In the genomic region with DNA sequence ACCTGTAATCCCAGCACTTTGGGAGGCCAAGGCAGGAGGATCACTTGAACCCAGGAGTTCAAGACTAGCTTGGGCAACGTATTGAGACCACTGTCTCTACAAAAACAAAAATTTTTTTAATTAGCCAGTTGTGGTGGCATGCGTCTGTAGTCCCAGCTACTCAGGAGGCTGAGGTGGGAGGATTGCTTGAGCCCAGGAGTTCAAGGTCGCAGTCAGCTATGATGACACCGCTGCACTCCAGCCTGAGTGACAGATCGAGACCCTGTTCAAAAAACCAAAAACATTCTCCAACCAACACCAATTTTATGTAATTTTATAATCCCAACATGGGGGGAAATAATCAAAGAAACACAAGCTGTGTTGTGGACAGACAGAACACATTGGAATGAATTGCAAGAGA, we compare ENCODE assay signal across 35 cellular contexts. TPM values are rescaled to one million over a fixed set of nuclear protein-coding genes. Genes with fewer than 3 reads are reported as not detected.
DNase-seq lines count a peak whose midpoint lies in the region; ATAC-seq, FAIRE-seq and TF ChIP-seq lines count a peak whose summit lies in the region.
"Had no signal": no experiment of that assay in that cellular context is flagged by ENCODE, and none has a peak within 500 bp of the region (broad histone marks: within the 10 kb centered on the region; RNA-seq: fewer than 3 reads in every experiment).

No MANE protein-coding gene starts in this region.

- BruUV-seq in HepG2 (replicated peaks; lab: Mats Ljungman, UMichigan) (no TSS peak), IMR-90 (replicated peaks; lab: Mats Ljungman, UMichigan) (no TSS peak)

- in situ Hi-C loops in HepG2 (cut with HindIII; ENCODE audit: extremely low pct_ligation_motif_present, low pct_unique_long_range_greater_than_20kb) (no loop called here), IMR-90 (cut with MboI; ENCODE audit: low sequenced_read_pairs) (no loop called here)

- H4K20me1 ChIP-seq in HepG2 (ENCODE audit: insufficient read depth, low read length) (no peaks in the 10 kb centered on the region), IMR-90 (ENCODE audit: insufficient read depth, low read length) (no peaks in the 10 kb centered on the region)
- H4K20me1 ChIP-seq: BLaER1; BLaER1 treated with 17β-estradiol and CSF1 and Interleukin-3, amounts not matched to agents 10 nM and 100 nM had no signal

- no peaks in the 10 kb centered on the region for H3K79me2 ChIP-seq in HepG2 (ENCODE audit: insufficient read depth, low read length)

- no peak for DNase-seq in HepG2 (ENCODE audit: low spot score)
- no peak for DNase-seq in right lobe of liver
- DNase-seq in IMR-90, result no peak
- no peak for DNase-seq in mesenchymal stem cell
- DNase-seq in mesenteric fat pad (ENCODE audit: low spot score), result peak; percentile 12
- DNase-seq in NCI-H524 (lab: John Stamatoyannopoulos, UW), result no peak
- no peak for DNase-seq in upper lobe of right lung
- DNase-seq: 8988T; ACHN; AML-193; BE2C; C1 segment of cervical spinal cord; Caco-2; Calu3; CD4-positive, alpha-beta memory T cell; CD4-positive, alpha-beta T cell; CD4-positive, CD25-positive, alpha-beta regulatory T cell; CD8-positive, alpha-beta memory T cell; CD8-positive, alpha-beta T cell; COR-L47; DMS 273 treated with DMSO at 0.1 percent for 48 hours; DMS153; DMS53; DMS79; DMS79 treated with DMSO at 0.1 percent for 48 hours; DND-41; EL had no signal

- no peak for TF ChIP-seq CTCF in HepG2 (CRISPR knock-in tag; IDR thresholded peaks at IDR 0.05)
- no peak for TF ChIP-seq CTCF in right lobe of liver (IDR thresholded peaks at IDR 0.05)
- no peak for TF ChIP-seq CTCF in IMR-90 (conservative IDR thresholded peaks at IDR 0.05; ENCODE audit: low read depth, low read length)
- TF ChIP-seq CTCF in upper lobe of right lung (IDR thresholded peaks at IDR 0.05), result no peak

- H2BK15ac ChIP-seq in IMR-90 (ENCODE audit: low read depth, low read length) (no peak overlapping the region), mesenchymal stem cell (ENCODE audit: low read depth, poor library complexity, severe bottlenecking) (no peak overlapping the region)

- no peak overlapping the region for H3K56ac ChIP-seq in IMR-90 (ENCODE audit: extremely low read depth, insufficient read depth, low read length)

- no peak overlapping the region for H2BK12ac ChIP-seq in mesenchymal stem cell (ENCODE audit: low read length in 2 of 2)

- 10% methylated on average over 5 of the region's 5 CpGs for WGBS in HepG2 (ENCODE audit: low lambda C conversion rate)
- WGBS in right lobe of liver (ENCODE audit: insufficient coverage, low coverage, low lambda C conversion rate, missing lambda C conversion rate), result 38% methylated on average over 2 of the region's 5 CpGs
- WGBS in IMR-90 (ENCODE audit: extremely low coverage in 2 of 2, insufficient read length in 1 of 2), 2 experiments, result no CpG with 5 or more reads among the region's 5 CpGs
- WGBS in mesenchymal stem cell, result 100% methylated on average over 2 of the region's 5 CpGs

- H4K91ac ChIP-seq in IMR-90 (ENCODE audit: insufficient read depth, low read depth, low read length) (no peak overlapping the region), mesenchymal stem cell (ENCODE audit: low read length) (peak overlapping the region; percentile 68)

- H3K27me3 ChIP-seq in HepG2 (ENCODE audit: control insufficient read depth in 1 of 2, insufficient read depth in 2 of 2, low read length in 2 of 2) (peaks cover 0 to 4% of the 10 kb centered on the region in 2 experiments; a peak in 1 of 5 replicates), right lobe of liver (no peaks in the 10 kb centered on the region), IMR-90 (ENCODE audit: control insufficient read depth, insufficient read depth, low read length) (no peaks in the 10 kb centered on the region), mesenchymal stem cell (ENCODE audit: control insufficient read depth in 1 of 2, insufficient read depth in 1 of 2, low read length in 2 of 2) (no peaks in the 10 kb centered on the region), upper lobe of right lung (no peaks in the 10 kb centered on the region)
- H3K27me3 ChIP-seq: BE2C; BLaER1; BLaER1 treated with 17β-estradiol and CSF1 and Interleukin-3, amounts not matched to agents 10 nM and 100 nM had no signal

- TF ChIP-seq EP300 in HepG2 (IDR thresholded peaks at IDR 0.05; ENCODE audit: low read depth in 2 of 2, low read length in 2 of 2) (no peak), HepG2 (CRISPR knock-in tag; IDR thresholded peaks at IDR 0.05; ENCODE audit: borderline replicate concordance) (no peak)

- no peak overlapping the region for H4K5ac ChIP-seq in IMR-90 (ENCODE audit: low read depth, low read length)

- H2AFZ ChIP-seq in HepG2 (ENCODE audit: low read length) (no peak overlapping the region), IMR-90 (replicated peaks; ENCODE audit: low read length, poor library complexity) (no peak overlapping the region), mesenchymal stem cell (ENCODE audit: low read depth, low read length) (no peak overlapping the region)

- no peak overlapping the region for H3K14ac ChIP-seq in IMR-90 (replicated peaks; ENCODE audit: low read depth, low read length)
- H3K14ac ChIP-seq in mesenchymal stem cell (ENCODE audit: low read length in 2 of 2), result no peak overlapping the region

- no peak overlapping the region for H4K8ac ChIP-seq in IMR-90 (ENCODE audit: low read depth in 2 of 2, low read length in 2 of 2)
- peak overlapping the region; percentile 41 for H4K8ac ChIP-seq in mesenchymal stem cell (ENCODE audit: low read length)

- dilution Hi-C loops in IMR-90 (cut with HindIII; ENCODE audit: low sequenced_read_pairs, unreplicated experiment), result no loop called here

- no peak overlapping the region for H3K18ac ChIP-seq in IMR-90 (ENCODE audit: low read depth, low read length)
- H3K18ac ChIP-seq in mesenchymal stem cell (ENCODE audit: low read depth in 1 of 2, low read length in 2 of 2), result no peak overlapping the region

- H2AK5ac ChIP-seq in IMR-90 (ENCODE audit: low read depth, low read length), result no peak overlapping the region
- no peak overlapping the region for H2AK5ac ChIP-seq in mesenchymal stem cell (ENCODE audit: low read length, severe bottlenecking)

- H3K9me3 ChIP-seq in HepG2 (ENCODE audit: low read length) (no peaks in the 10 kb centered on the region), right lobe of liver (no peaks in the 10 kb centered on the region), IMR-90 (ENCODE audit: control insufficient read depth, insufficient read depth, low read length) (no peaks in the 10 kb centered on the region), mesenchymal stem cell (ENCODE audit: control insufficient read depth, low read length) (no peaks in the 10 kb centered on the region), upper lobe of right lung (no peaks in the 10 kb centered on the region)
- H3K9me3 ChIP-seq: A549; BE2C; BLaER1; BLaER1 treated with 17β-estradiol and CSF1 and Interleukin-3, amounts not matched to agents 10 nM and 100 nM; Caco-2 had no signal

- H3K27ac ChIP-seq in HepG2 (ENCODE audit: extremely low read length, insufficient read depth, low read length), result no peak overlapping the region
- H3K27ac ChIP-seq in right lobe of liver, result no peak overlapping the region
- no peak overlapping the region for H3K27ac ChIP-seq in IMR-90 (ENCODE audit: insufficient read depth, low read length)
- no peak overlapping the region for H3K27ac ChIP-seq in mesenchymal stem cell (ENCODE audit: low read length, poor library complexity, severe bottlenecking)
- H3K27ac ChIP-seq in upper lobe of right lung, result no peak overlapping the region
- H3K27ac ChIP-seq: 22Rv1; A549; BLaER1; BLaER1 treated with 17β-estradiol and CSF1 and Interleukin-3, amounts not matched to agents 10 nM and 100 nM; C4-2B had no signal

- no peak overlapping the region for H3K9ac ChIP-seq in HepG2 (ENCODE audit: insufficient read depth, low read depth, low read length)
- H3K9ac ChIP-seq in IMR-90 (ENCODE audit: low read depth, low read length), result no peak overlapping the region
- H3K9ac ChIP-seq in mesenchymal stem cell (ENCODE audit: low read length), result no peak overlapping the region
- H3K9ac ChIP-seq: BLaER1; BLaER1 treated with 17β-estradiol and CSF1 and Interleukin-3, amounts not matched to agents 10 nM and 100 nM had no signal

- H3K36me3 ChIP-seq in HepG2 (replicated peaks in 1 of 2; ENCODE audit: control insufficient read depth in 1 of 2, insufficient read depth in 2 of 2, low read length in 2 of 2), result no peaks in the 10 kb centered on the region
- H3K36me3 ChIP-seq in right lobe of liver, result no peaks in the 10 kb centered on the region
- H3K36me3 ChIP-seq in IMR-90 (ENCODE audit: control insufficient read depth, insufficient read depth, low read length), result no peaks in the 10 kb centered on the region
- no peaks in the 10 kb centered on the region for H3K36me3 ChIP-seq in mesenchymal stem cell (ENCODE audit: control insufficient read depth in 1 of 2, insufficient read depth in 2 of 2, low read depth in 1 of 2, low read length in 2 of 2)
- H3K36me3 ChIP-seq in upper lobe of right lung, result no peaks in the 10 kb centered on the region
- H3K36me3 ChIP-seq: BE2C; BLaER1; BLaER1 treated with 17β-estradiol and CSF1 and Interleukin-3, amounts not matched to agents 10 nM and 100 nM had no signal

- no peak overlapping the region for H2BK5ac ChIP-seq in IMR-90 (ENCODE audit: low read depth, low read length, poor library complexity, severe bottlenecking)
- H2BK5ac ChIP-seq in mesenchymal stem cell (ENCODE audit: low read depth, low read length, poor library complexity, severe bottlenecking), result no peak overlapping the region

- H3K4ac ChIP-seq in IMR-90 (ENCODE audit: low read depth, low read length) (no peak overlapping the region), mesenchymal stem cell (ENCODE audit: low read depth in 1 of 2, low read length in 2 of 2) (no peak overlapping the region)

- ATAC-seq in HepG2 (no peak), right lobe of liver (no peak), IMR-90 (ENCODE audit: low read depth) (no peak), GM21786 (IDR thresholded peaks at IDR 0.05; ENCODE audit: unreplicated experiment) (no peak), upper lobe of right lung (no peak)
- ATAC-seq: A549; CD8-positive, alpha-beta T cell had no signal

- CTCF ChIA-PET in HepG2 (lab: Yijun Ruan, JAX; ENCODE audit: low intra/inter-chr PET ratio, low total read pairs), result no interaction called here
- CTCF ChIA-PET in IMR-90 (lab: Yijun Ruan, JAX), result no interaction called here

- POLR2A ChIA-PET in HepG2 (lab: Yijun Ruan, JAX) (no interaction called here), IMR-90 (lab: Charles Lee; ENCODE audit: unreplicated experiment) (no interaction called here)

- H3K4me2 ChIP-seq in HepG2 (ENCODE audit: low read depth, low read length) (no peak overlapping the region), IMR-90 (ENCODE audit: low read depth, low read length) (no peak overlapping the region), mesenchymal stem cell (ENCODE audit: low read length, poor library complexity, severe bottlenecking) (no peak overlapping the region)
- H3K4me2 ChIP-seq: A549; BLaER1; BLaER1 treated with 17β-estradiol and CSF1 and Interleukin-3, amounts not matched to agents 10 nM and 100 nM had no signal

- no peak overlapping the region for H2AK9ac ChIP-seq in IMR-90 (replicated peaks; ENCODE audit: low read depth, low read length, poor library complexity)

- H2BK20ac ChIP-seq in IMR-90 (ENCODE audit: low read depth, low read length), result no peak overlapping the region

- H3K4me3 ChIP-seq in HepG2 (replicated peaks in 1 of 3; ENCODE audit: insufficient read depth in 1 of 3, low read depth in 2 of 3, low read length in 3 of 3) (no peak overlapping the region), right lobe of liver (no peak overlapping the region), IMR-90 (ENCODE audit: insufficient read depth, low read depth, low read length) (no peak overlapping the region), mesenchymal stem cell (ENCODE audit: insufficient read depth in 1 of 2, low read depth in 1 of 2, low read length in 2 of 2) (no peak overlapping the region), upper lobe of right lung (no peak overlapping the region)
- H3K4me3 ChIP-seq: A549; BLaER1; BLaER1 treated with 17β-estradiol and CSF1 and Interleukin-3, amounts not matched to agents 10 nM and 100 nM had no signal

- H3K9me1 ChIP-seq in IMR-90 (ENCODE audit: insufficient read depth, low read length), result peaks cover 5% of the 10 kb centered on the region; the same call in 1 of the 2 replicates

- H2BK120ac ChIP-seq in IMR-90 (ENCODE audit: low read depth, low read length) (peak overlapping the region; percentile 4; the same call in 1 of the 2 replicates), mesenchymal stem cell (ENCODE audit: low read depth, low read length) (no peak overlapping the region)

- TF ChIP-seq RAD21 in HepG2 (CRISPR knock-in tag; IDR thresholded peaks at IDR 0.05) (no peak), IMR-90 (IDR thresholded peaks at IDR 0.05; ENCODE audit: low read length) (no peak)

- H3K4me1 ChIP-seq in HepG2 (ENCODE audit: insufficient read depth, low read length) (peaks cover 39% of the 10 kb centered on the region), right lobe of liver (no peaks in the 10 kb centered on the region), IMR-90 (ENCODE audit: control insufficient read depth, insufficient read depth, low read length) (peaks cover 9% of the 10 kb centered on the region), mesenchymal stem cell (ENCODE audit: control insufficient read depth, insufficient read depth, low read depth, low read length) (peaks cover 14% of the 10 kb centered on the region), upper lobe of right lung (no peaks in the 10 kb centered on the region)
- H3K4me1 ChIP-seq: BE2C, Caco-2 had no signal

- H3K79me1 ChIP-seq in IMR-90 (ENCODE audit: low read depth in 1 of 2, low read length in 2 of 2), result peaks cover 0 to 3% of the 10 kb centered on the region in 2 experiments; a peak in 1 of 4 replicates
- H3K79me1 ChIP-seq in mesenchymal stem cell (replicated peaks; ENCODE audit: low read length, poor library complexity, severe bottlenecking), result no peaks in the 10 kb centered on the region

- H3K23ac ChIP-seq in IMR-90 (ENCODE audit: low read depth, low read length) (no peak overlapping the region), mesenchymal stem cell (ENCODE audit: low read length in 2 of 2) (no peak overlapping the region)

- intact Hi-C loops in HepG2 (cut with micrococcal nuclease; ENCODE audit: unreplicated experiment), result no loop called here
- intact Hi-C loops in right lobe of liver (cut with DNase I), result no loop called here
- intact Hi-C loops in IMR-90 (cut with micrococcal nuclease), result no loop called here
- intact Hi-C loops in upper lobe of right lung (cut with DNase I), result no loop called here

- no peak for TF ChIP-seq POLR2A in HepG2 (IDR thresholded peaks at IDR 0.05; ENCODE audit: insufficient read depth in 1 of 2, low read depth in 2 of 2, low read length in 2 of 2)
- no peak for TF ChIP-seq POLR2A in right lobe of liver (IDR thresholded peaks at IDR 0.05)
- no peak for TF ChIP-seq POLR2A in IMR-90 (IDR thresholded peaks at IDR 0.05; ENCODE audit: low read depth, low read length)

- FAIRE-seq in HepG2 (lab: Jason Lieb, UNC), result peak; percentile 75
- FAIRE-seq: A204.1, A549, D721Med had no signal

RNA-seq across cellular contexts. Expression of a gene that starts 54.6 kb away (rescaled TPM):
- total RNA-seq in HepG2 (2016; rRNA removed; fragmentation: Illumina TruSeq; extraction: Trizol) (26.7 and 30.9 TPM in 2 replicates), right lobe of liver (10 to 100 TPM; 17.0 to 38.4 (median 23.1) TPM), IMR-90 (2012; rRNA removed) (32.4 and 36.9 TPM in 2 replicates), mesenteric fat pad (55.3 TPM), upper lobe of right lung (46.5 TPM)
- 6.9 and 8.1 TPM in 2 replicates for total RNA-seq in HepG2 (2016; cell fraction: cytosol; rRNA removed; fragmentation: Illumina TruSeq; extraction: Trizol; ENCODE audit: low read depth)
- 24.9 and 33.4 TPM in 2 replicates for total RNA-seq in HepG2 (2016; cell fraction: insoluble cytoplasmic fraction; rRNA removed; fragmentation: Illumina TruSeq; extraction: Trizol)
- 10.5 and 13.0 TPM in 2 replicates for total RNA-seq in HepG2 (2016; cell fraction: membrane; rRNA removed; fragmentation: Illumina TruSeq; extraction: Trizol)
- 75.1 and 92.8 TPM in 2 replicates for total RNA-seq in HepG2 (2016; cell fraction: nucleus; rRNA removed; fragmentation: Illumina TruSeq; extraction: Trizol)
- polyA plus RNA-seq in HepG2 (2011; rRNA removed) (43.6 and 49.2 TPM in 2 replicates), IMR-90 (2012; rRNA removed) (37.3 and 42.3 TPM in 2 replicates)
- 25.1 and 25.7 TPM in 2 replicates for polyA plus RNA-seq in HepG2 (2011; cell fraction: cytosol; rRNA removed)
- polyA plus RNA-seq in HepG2 (2011; cell fraction: nucleus; rRNA removed), result 154 and 160 TPM in 2 replicates
- polyA plus RNA-seq in HepG2 (2012), result 30.0 and 33.6 TPM in 2 replicates
- polyA plus RNA-seq in HepG2 (2016; cell fraction: cytosol; fragmentation: Illumina TruSeq; extraction: Trizol; ENCODE audit: low read depth), result 0.53 and 1.5 TPM in 2 replicates
- 17.2 and 18.0 TPM in 2 replicates for polyA plus RNA-seq in HepG2 (2016; cell fraction: insoluble cytoplasmic fraction; fragmentation: Illumina TruSeq; extraction: Trizol; ENCODE audit: low read depth)
- 1.1 and 1.6 TPM in 2 replicates for polyA plus RNA-seq in HepG2 (2016; cell fraction: membrane; fragmentation: Illumina TruSeq; extraction: Trizol; ENCODE audit: low read depth)
- polyA plus RNA-seq in HepG2 (2016; cell fraction: nucleus; fragmentation: Illumina TruSeq; extraction: Trizol; ENCODE audit: insufficient read depth, low read depth), result 103 and 113 TPM in 2 replicates
- polyA minus RNA-seq in HepG2 (2011; rRNA and poly(A)+ RNA removed; ENCODE audit: low replicate concordance), result 70.9 TPM in 2 replicates
- polyA minus RNA-seq in HepG2 (2011; cell fraction: cytosol; rRNA and poly(A)+ RNA removed), result 19.3 and 29.4 TPM in 2 replicates
- 205 and 259 TPM in 2 replicates for polyA minus RNA-seq in HepG2 (2011; cell fraction: nucleus; rRNA and poly(A)+ RNA removed)
- 15.0 and 15.5 TPM in 2 replicates for polyA plus RNA-seq in IMR-90 (2012; cell fraction: cytosol; rRNA removed)
- polyA plus RNA-seq in IMR-90 (2012; cell fraction: nucleus; rRNA removed; ENCODE audit: low replicate concordance), result 99.8 and 215 TPM in 2 replicates
- polyA plus RNA-seq in mesenchymal stem cell (2013, experiment 1 of 2), result 27.6 TPM
- 25.0 TPM for polyA plus RNA-seq in mesenchymal stem cell (2013, experiment 2 of 2)
